In the genomic region with DNA sequence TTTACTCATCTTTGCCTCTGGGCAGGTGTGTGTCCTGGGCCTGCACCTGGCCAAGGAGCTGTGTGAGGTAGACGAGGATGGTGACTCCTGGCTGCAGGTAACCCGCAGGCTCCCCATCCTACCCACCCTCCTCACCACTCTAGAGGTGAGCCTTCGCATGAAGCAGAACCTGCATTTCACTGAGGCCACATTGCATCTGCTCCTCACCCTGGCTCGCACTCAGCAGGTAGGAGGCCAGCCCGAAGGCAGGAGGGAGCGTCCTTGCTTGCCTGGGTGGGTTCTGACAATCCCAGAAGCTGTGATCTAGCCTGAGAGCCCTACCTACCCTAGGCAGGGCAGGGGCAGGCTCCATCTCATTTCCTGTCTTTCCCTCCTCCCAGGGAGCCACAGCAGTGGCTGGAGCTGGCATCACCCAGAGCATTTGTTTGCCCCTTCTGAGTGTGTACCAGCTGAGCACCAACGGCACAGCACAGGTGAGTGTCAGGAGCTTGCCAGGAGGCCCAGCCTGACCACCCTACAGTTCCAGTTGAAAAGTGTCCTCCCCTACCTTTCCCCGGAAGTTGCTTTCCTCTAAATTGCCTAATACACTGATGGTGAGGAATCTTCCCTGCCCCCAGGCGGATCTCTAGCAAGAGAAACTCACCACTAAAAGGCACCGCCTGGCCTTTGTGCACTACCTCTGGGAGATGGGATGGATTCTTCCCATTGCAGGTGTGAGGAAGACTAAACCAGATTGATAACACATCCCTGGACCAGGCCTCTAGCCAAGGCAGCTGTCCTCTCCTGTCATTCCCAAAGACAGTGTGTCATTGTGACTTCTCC, we compare ENCODE assay signal across 2 cellular contexts.
TF ChIP-seq lines count a peak whose summit lies in the region.

No MANE protein-coding gene starts in this region.

TF ChIP-seq in HEK293, 187 proteins besides CTCF, POLR2A, EP300 and RAD21:
- TF ChIP-seq, protein P1, sequence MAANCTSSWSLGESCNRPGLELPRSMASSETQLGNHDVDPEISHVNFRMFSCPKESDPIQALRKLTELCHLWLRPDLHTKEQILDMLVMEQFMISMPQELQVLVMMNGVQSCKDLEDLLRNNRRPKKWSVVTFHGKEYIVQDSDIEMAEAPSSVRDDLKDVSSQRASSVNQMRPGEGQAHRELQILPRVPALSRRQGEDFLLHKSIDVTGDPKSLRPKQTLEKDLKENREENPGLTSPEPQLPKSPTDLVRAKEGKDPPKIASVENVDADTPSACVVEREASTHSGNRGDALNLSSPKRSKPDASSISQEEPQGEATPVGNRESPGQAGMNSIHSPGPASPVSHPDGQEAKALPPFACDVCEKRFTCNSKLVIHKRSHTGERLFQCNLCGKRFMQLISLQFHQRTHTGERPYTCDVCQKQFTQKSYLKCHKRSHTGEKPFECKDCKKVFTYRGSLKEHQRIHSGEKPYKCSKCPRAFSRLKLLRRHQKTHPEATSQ (tag by site-specific recombination; IDR thresholded peaks at IDR 0.05), result no peak
- peak; percentile 34; the same call in 1 of the 2 replicates for TF ChIP-seq ZNF513 (tag by site-specific recombination; IDR thresholded peaks at IDR 0.05)
TF ChIP-seq in HEK293: peak in this region for 1.

TF ChIP-seq in H1, 55 proteins besides CTCF, POLR2A, EP300 and RAD21:
- TF ChIP-seq GABPA (IDR thresholded peaks at IDR 0.05; ENCODE audit: borderline replicate concordance, insufficient read depth, low read length), result no peak
- 0 out of 2 replicates have a peak, but pooled peaks have one; percentile 7 for TF ChIP-seq POLR2AphosphoS5 (IDR thresholded peaks at IDR 0.05; ENCODE audit: low read depth, low read length)
- TF ChIP-seq BCL11A (IDR thresholded peaks at IDR 0.05; ENCODE audit: low read depth in 2 of 2, low read length in 2 of 2), result no peak
- TF ChIP-seq CHD2 (IDR thresholded peaks at IDR 0.05; ENCODE audit: low read length), result no peak
- TF ChIP-seq HDAC2 (IDR thresholded peaks at IDR 0.05; ENCODE audit: borderline replicate concordance in 1 of 2, low read depth in 2 of 2, low read length in 2 of 2), result no peak
TF ChIP-seq in H1: peak in this region for 1.
